1 cellular context compared by ENCODE assay signal in the genomic region with DNA sequence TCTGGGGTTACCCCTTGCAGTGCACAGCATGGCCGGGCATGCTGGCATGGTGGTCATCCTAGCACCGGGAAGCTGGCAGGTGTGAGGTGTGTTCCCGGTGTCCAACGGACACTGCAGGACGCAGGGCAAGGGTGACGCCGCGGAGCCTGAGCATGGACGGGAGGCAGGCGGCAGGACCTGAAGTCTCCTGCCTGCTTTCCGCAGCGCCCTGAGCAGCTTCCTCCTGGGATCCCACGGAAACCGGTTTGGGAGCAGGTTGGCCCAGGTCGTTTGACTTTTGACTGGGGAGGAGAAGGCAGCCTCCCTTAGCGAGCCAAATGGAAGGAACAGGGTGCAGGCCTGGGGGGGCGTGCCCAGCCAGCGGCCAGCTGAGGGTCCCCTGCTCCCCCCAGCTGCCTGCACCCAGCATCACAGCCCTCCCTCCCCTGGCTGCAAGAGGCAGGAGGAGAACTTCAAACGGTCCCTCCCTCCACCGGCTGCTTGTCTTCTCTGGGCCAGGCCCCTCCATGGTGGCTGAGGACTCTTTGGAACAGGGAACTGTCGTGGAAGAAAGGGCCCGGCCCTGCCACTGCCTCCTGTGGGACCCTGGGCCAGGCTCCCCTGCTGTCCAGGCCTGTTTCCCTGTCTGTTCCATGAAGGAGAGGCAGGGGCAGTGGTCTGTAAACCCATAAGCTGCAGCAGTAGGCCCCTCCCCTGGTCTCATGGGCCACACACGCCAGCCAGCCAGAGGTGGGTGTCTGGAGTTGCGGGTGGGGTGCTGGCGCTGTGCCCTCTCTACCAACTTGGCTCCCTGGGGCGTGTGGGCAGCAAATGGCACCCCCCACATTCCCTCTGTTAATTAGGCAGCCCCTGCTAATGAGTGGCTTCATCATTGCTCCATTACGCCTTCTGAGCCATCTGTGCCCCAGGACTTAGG.
A peak's percentile ranks its signal among the peaks of the same experiment; 100 is the strongest.
TF ChIP-seq lines count a peak whose summit lies in the region.

No MANE protein-coding gene starts in this region.

TF ChIP-seq in HepG2, 621 proteins besides CTCF, POLR2A, EP300 and RAD21 (continues in another document):
- TF ChIP-seq ZNF430 (CRISPR knock-in tag; IDR thresholded peaks at IDR 0.05), result 0 out of 2 replicates have a peak, but pooled peaks have one; percentile 2
- peak; percentile 78; the same call in 1 of the 2 replicates for TF ChIP-seq EEA1 (CRISPR knock-in tag; IDR thresholded peaks at IDR 0.05; ENCODE audit: borderline replicate concordance)
- TF ChIP-seq, protein P1, sequence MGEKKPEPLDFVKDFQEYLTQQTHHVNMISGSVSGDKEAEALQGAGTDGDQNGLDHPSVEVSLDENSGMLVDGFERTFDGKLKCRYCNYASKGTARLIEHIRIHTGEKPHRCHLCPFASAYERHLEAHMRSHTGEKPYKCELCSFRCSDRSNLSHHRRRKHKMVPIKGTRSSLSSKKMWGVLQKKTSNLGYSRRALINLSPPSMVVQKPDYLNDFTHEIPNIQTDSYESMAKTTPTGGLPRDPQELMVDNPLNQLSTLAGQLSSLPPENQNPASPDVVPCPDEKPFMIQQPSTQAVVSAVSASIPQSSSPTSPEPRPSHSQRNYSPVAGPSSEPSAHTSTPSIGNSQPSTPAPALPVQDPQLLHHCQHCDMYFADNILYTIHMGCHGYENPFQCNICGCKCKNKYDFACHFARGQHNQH (CRISPR knock-in tag; IDR thresholded peaks at IDR 0.05), result 0 out of 2 replicates have a peak, but pooled peaks have one; percentile 46
- TF ChIP-seq, protein P2, sequence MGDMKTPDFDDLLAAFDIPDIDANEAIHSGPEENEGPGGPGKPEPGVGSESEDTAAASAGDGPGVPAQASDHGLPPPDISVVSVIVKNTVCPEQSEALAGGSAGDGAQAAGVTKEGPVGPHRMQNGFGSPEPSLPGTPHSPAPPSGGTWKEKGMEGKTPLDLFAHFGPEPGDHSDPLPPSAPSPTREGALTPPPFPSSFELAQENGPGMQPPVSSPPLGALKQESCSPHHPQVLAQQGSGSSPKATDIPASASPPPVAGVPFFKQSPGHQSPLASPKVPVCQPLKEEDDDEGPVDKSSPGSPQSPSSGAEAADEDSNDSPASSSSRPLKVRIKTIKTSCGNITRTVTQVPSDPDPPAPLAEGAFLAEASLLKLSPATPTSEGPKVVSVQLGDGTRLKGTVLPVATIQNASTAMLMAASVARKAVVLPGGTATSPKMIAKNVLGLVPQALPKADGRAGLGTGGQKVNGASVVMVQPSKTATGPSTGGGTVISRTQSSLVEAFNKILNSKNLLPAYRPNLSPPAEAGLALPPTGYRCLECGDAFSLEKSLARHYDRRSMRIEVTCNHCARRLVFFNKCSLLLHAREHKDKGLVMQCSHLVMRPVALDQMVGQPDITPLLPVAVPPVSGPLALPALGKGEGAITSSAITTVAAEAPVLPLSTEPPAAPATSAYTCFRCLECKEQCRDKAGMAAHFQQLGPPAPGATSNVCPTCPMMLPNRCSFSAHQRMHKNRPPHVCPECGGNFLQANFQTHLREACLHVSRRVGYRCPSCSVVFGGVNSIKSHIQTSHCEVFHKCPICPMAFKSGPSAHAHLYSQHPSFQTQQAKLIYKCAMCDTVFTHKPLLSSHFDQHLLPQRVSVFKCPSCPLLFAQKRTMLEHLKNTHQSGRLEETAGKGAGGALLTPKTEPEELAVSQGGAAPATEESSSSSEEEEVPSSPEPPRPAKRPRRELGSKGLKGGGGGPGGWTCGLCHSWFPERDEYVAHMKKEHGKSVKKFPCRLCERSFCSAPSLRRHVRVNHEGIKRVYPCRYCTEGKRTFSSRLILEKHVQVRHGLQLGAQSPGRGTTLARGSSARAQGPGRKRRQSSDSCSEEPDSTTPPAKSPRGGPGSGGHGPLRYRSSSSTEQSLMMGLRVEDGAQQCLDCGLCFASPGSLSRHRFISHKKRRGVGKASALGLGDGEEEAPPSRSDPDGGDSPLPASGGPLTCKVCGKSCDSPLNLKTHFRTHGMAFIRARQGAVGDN (CRISPR knock-in tag; IDR thresholded peaks at IDR 0.05), result peak; percentile 68; the same call in 1 of the 2 replicates
- peak; percentile 12; the same call in 1 of the 2 replicates for TF ChIP-seq ZNF768 (CRISPR knock-in tag; IDR thresholded peaks at IDR 0.05)
- TF ChIP-seq, protein P3, sequence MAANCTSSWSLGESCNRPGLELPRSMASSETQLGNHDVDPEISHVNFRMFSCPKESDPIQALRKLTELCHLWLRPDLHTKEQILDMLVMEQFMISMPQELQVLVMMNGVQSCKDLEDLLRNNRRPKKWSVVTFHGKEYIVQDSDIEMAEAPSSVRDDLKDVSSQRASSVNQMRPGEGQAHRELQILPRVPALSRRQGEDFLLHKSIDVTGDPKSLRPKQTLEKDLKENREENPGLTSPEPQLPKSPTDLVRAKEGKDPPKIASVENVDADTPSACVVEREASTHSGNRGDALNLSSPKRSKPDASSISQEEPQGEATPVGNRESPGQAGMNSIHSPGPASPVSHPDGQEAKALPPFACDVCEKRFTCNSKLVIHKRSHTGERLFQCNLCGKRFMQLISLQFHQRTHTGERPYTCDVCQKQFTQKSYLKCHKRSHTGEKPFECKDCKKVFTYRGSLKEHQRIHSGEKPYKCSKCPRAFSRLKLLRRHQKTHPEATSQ (CRISPR knock-in tag; IDR thresholded peaks at IDR 0.05; ENCODE audit: borderline replicate concordance), result no peak
- TF ChIP-seq ZNF777 (CRISPR knock-in tag; IDR thresholded peaks at IDR 0.05), result peak; percentile 43; the same call in 1 of the 2 replicates
- 0 out of 2 replicates have a peak, but pooled peaks have one; percentile 21 for TF ChIP-seq ZNF776 (CRISPR knock-in tag; IDR thresholded peaks at IDR 0.05)
- TF ChIP-seq MXD4 (CRISPR knock-in tag; IDR thresholded peaks at IDR 0.05), result peak; percentile 44; the same call in 1 of the 2 replicates
- 0 out of 2 replicates have a peak, but pooled peaks have one; percentile 1 for TF ChIP-seq ETV5 (CRISPR knock-in tag; IDR thresholded peaks at IDR 0.05; ENCODE audit: borderline replicate concordance)
- TF ChIP-seq ZNF570 (CRISPR knock-in tag; IDR thresholded peaks at IDR 0.05; ENCODE audit: borderline replicate concordance), result no peak
- peak; percentile 59; the same call in 1 of the 2 replicates for TF ChIP-seq CHCHD3 (CRISPR knock-in tag; IDR thresholded peaks at IDR 0.05)
- TF ChIP-seq ZNF292 (CRISPR knock-in tag; IDR thresholded peaks at IDR 0.05; ENCODE audit: borderline replicate concordance, low read depth), result peak; percentile 79
- peak; percentile 45; the same call in 1 of the 2 replicates for TF ChIP-seq BORCS8-MEF2B (CRISPR knock-in tag; IDR thresholded peaks at IDR 0.05)
- TF ChIP-seq ARID2 (CRISPR knock-in tag; IDR thresholded peaks at IDR 0.05; ENCODE audit: borderline replicate concordance), result 0 out of 2 replicates have a peak, but pooled peaks have one; percentile 71
- TF ChIP-seq SRY (CRISPR knock-in tag; IDR thresholded peaks at IDR 0.05), result 0 out of 2 replicates have a peak, but pooled peaks have one; percentile 83
- 0 out of 2 replicates have a peak, but pooled peaks have one; percentile 21 for TF ChIP-seq ZBTB7B (CRISPR knock-in tag; IDR thresholded peaks at IDR 0.05)
- TF ChIP-seq, protein P4, sequence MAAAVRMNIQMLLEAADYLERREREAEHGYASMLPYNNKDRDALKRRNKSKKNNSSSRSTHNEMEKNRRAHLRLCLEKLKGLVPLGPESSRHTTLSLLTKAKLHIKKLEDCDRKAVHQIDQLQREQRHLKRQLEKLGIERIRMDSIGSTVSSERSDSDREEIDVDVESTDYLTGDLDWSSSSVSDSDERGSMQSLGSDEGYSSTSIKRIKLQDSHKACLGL (CRISPR knock-in tag; IDR thresholded peaks at IDR 0.05), result peak; percentile 23
- 0 out of 2 replicates have a peak, but pooled peaks have one; percentile 26 for TF ChIP-seq ZNF44 (CRISPR knock-in tag; IDR thresholded peaks at IDR 0.05)
- TF ChIP-seq ZFY (CRISPR knock-in tag; IDR thresholded peaks at IDR 0.05), result 0 out of 2 replicates have a peak, but pooled peaks have one; percentile 6
- 0 out of 2 replicates have a peak, but pooled peaks have one; percentile 23 for TF ChIP-seq KDM5B (CRISPR knock-in tag; IDR thresholded peaks at IDR 0.05; ENCODE audit: borderline replicate concordance)
- TF ChIP-seq, protein P5, sequence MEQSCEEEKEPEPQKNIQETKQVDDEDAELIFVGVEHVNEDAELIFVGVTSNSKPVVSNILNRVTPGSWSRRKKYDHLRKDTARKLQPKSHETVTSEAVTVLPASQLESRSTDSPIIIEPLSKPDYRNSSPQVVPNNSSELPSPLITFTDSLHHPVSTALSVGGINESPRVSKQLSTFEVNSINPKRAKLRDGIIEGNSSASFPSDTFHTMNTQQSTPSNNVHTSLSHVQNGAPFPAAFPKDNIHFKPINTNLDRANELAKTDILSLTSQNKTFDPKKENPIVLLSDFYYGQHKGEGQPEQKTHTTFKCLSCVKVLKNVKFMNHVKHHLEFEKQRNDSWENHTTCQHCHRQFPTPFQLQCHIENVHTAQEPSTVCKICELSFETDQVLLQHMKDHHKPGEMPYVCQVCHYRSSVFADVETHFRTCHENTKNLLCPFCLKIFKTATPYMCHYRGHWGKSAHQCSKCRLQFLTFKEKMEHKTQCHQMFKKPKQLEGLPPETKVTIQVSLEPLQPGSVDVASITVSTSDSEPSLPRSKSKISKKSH (CRISPR knock-in tag; IDR thresholded peaks at IDR 0.05; ENCODE audit: borderline replicate concordance), result peak; percentile 55; the same call in 1 of the 2 replicates
- peak; percentile 67; the same call in 1 of the 2 replicates for TF ChIP-seq ZNF552 (CRISPR knock-in tag; IDR thresholded peaks at IDR 0.05; ENCODE audit: borderline replicate concordance)
- no peak for TF ChIP-seq ZNF546 (CRISPR knock-in tag; conservative IDR thresholded peaks at IDR 0.05)
- 0 out of 2 replicates have a peak, but pooled peaks have one; percentile 21 for TF ChIP-seq HIVEP1 (CRISPR knock-in tag; IDR thresholded peaks at IDR 0.05)
- TF ChIP-seq ATF7-NPFF (CRISPR knock-in tag; IDR thresholded peaks at IDR 0.05; ENCODE audit: low read depth), result 0 out of 2 replicates have a peak, but pooled peaks have one; percentile 46
- peak; percentile 3; the same call in 1 of the 2 replicates for TF ChIP-seq PITX1 (CRISPR knock-in tag; IDR thresholded peaks at IDR 0.05)
- TF ChIP-seq PCBP1 (IDR thresholded peaks at IDR 0.05; ENCODE audit: borderline replicate concordance, low read depth, low read length), result peak; percentile 16; the same call in 1 of the 2 replicates
- TF ChIP-seq ZNF883 (CRISPR knock-in tag; IDR thresholded peaks at IDR 0.05; ENCODE audit: not compliant biosample characterization), result peak; percentile 16
- TF ChIP-seq, protein P6, sequence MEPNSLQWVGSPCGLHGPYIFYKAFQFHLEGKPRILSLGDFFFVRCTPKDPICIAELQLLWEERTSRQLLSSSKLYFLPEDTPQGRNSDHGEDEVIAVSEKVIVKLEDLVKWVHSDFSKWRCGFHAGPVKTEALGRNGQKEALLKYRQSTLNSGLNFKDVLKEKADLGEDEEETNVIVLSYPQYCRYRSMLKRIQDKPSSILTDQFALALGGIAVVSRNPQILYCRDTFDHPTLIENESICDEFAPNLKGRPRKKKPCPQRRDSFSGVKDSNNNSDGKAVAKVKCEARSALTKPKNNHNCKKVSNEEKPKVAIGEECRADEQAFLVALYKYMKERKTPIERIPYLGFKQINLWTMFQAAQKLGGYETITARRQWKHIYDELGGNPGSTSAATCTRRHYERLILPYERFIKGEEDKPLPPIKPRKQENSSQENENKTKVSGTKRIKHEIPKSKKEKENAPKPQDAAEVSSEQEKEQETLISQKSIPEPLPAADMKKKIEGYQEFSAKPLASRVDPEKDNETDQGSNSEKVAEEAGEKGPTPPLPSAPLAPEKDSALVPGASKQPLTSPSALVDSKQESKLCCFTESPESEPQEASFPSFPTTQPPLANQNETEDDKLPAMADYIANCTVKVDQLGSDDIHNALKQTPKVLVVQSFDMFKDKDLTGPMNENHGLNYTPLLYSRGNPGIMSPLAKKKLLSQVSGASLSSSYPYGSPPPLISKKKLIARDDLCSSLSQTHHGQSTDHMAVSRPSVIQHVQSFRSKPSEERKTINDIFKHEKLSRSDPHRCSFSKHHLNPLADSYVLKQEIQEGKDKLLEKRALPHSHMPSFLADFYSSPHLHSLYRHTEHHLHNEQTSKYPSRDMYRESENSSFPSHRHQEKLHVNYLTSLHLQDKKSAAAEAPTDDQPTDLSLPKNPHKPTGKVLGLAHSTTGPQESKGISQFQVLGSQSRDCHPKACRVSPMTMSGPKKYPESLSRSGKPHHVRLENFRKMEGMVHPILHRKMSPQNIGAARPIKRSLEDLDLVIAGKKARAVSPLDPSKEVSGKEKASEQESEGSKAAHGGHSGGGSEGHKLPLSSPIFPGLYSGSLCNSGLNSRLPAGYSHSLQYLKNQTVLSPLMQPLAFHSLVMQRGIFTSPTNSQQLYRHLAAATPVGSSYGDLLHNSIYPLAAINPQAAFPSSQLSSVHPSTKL (CRISPR knock-in tag; IDR thresholded peaks at IDR 0.05), result 0 out of 2 replicates have a peak, but pooled peaks have one; percentile 11
- no peak for TF ChIP-seq ZNF256 (CRISPR knock-in tag; conservative IDR thresholded peaks at IDR 0.05)
- TF ChIP-seq ZNF605 (CRISPR knock-in tag; IDR thresholded peaks at IDR 0.05), result 0 out of 2 replicates have a peak, but pooled peaks have one; percentile 7
- 0 out of 2 replicates have a peak, but pooled peaks have one; percentile 25 for TF ChIP-seq NFATC3 (CRISPR knock-in tag; IDR thresholded peaks at IDR 0.05)
- TF ChIP-seq MXI1 (IDR thresholded peaks at IDR 0.05; ENCODE audit: borderline replicate concordance, low read depth, low read length), result no peak
- TF ChIP-seq, protein P7, sequence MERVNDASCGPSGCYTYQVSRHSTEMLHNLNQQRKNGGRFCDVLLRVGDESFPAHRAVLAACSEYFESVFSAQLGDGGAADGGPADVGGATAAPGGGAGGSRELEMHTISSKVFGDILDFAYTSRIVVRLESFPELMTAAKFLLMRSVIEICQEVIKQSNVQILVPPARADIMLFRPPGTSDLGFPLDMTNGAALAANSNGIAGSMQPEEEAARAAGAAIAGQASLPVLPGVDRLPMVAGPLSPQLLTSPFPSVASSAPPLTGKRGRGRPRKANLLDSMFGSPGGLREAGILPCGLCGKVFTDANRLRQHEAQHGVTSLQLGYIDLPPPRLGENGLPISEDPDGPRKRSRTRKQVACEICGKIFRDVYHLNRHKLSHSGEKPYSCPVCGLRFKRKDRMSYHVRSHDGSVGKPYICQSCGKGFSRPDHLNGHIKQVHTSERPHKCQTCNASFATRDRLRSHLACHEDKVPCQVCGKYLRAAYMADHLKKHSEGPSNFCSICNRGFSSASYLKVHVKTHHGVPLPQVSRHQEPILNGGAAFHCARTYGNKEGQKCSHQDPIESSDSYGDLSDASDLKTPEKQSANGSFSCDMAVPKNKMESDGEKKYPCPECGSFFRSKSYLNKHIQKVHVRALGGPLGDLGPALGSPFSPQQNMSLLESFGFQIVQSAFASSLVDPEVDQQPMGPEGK (CRISPR knock-in tag; IDR thresholded peaks at IDR 0.05), result peak; percentile 37; the same call in 1 of the 2 replicates
- 0 out of 2 replicates have a peak, but pooled peaks have one; percentile 8 for TF ChIP-seq ZNF547 (CRISPR knock-in tag; IDR thresholded peaks at IDR 0.05)
- TF ChIP-seq, protein P8, sequence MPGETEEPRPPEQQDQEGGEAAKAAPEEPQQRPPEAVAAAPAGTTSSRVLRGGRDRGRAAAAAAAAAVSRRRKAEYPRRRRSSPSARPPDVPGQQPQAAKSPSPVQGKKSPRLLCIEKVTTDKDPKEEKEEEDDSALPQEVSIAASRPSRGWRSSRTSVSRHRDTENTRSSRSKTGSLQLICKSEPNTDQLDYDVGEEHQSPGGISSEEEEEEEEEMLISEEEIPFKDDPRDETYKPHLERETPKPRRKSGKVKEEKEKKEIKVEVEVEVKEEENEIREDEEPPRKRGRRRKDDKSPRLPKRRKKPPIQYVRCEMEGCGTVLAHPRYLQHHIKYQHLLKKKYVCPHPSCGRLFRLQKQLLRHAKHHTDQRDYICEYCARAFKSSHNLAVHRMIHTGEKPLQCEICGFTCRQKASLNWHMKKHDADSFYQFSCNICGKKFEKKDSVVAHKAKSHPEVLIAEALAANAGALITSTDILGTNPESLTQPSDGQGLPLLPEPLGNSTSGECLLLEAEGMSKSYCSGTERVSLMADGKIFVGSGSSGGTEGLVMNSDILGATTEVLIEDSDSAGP (CRISPR knock-in tag; IDR thresholded peaks at IDR 0.05; ENCODE audit: borderline replicate concordance), result peak; percentile 28; the same call in 1 of the 2 replicates
- TF ChIP-seq ZNF746 (CRISPR knock-in tag; IDR thresholded peaks at IDR 0.05), result no peak
